Comparison of ENCODE assay signal across 18 cellular contexts in the genomic region with DNA sequence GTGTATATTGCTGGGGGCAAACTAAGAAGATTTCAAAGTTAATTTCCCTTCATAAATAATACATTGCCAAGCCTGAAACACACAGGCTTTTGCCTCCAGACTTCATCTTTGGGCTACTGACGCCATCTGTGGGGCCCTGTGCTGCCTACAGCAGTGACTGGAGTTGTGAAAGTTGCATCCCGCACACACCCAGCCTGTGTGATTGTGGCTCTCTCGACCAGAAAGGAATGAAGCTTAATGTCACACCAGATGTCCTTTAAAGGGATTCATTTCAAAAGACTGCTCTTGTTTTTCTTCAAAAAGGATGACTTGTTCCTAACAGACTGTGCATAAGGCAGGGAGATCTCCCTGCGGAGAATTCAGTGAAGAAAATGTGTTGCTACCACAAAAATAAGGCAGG.
DNase-seq lines count a peak whose midpoint lies in the region; ATAC-seq and TF ChIP-seq lines count a peak whose summit lies in the region.
"Had no signal": no experiment of that assay in that cellular context is flagged by ENCODE, and none has a peak within 500 bp of the region (broad histone marks: within the 10 kb centered on the region; RNA-seq: fewer than 3 reads in every experiment).

No MANE protein-coding gene starts in this region.

- H3K36me3 ChIP-seq in SJCRH30 (no peaks in the 10 kb centered on the region), smooth muscle cell (ENCODE audit: low read depth) (no peaks in the 10 kb centered on the region), lower lobe of right lung (no peaks in the 10 kb centered on the region)
- H3K36me3 ChIP-seq: heart left ventricle, spleen, suprapubic skin had no signal

- TF ChIP-seq CTCF in smooth muscle cell (IDR thresholded peaks at IDR 0.05; ENCODE audit: borderline replicate concordance, insufficient read depth, poor library complexity, severe bottlenecking): peak; percentile 27
- no peak for TF ChIP-seq CTCF in lower lobe of right lung (IDR thresholded peaks at IDR 0.05)

- peak overlapping the region; percentile 42 for H2AFZ ChIP-seq in smooth muscle cell (ENCODE audit: low read depth)
- H2AFZ ChIP-seq: PC-9 had no signal

- no peaks in the 10 kb centered on the region for H3K79me2 ChIP-seq in smooth muscle cell (ENCODE audit: low read depth)

- no peak overlapping the region for H3K4me3 ChIP-seq in SJCRH30
- H3K4me3 ChIP-seq in smooth muscle cell: no peak overlapping the region
- H3K4me3 ChIP-seq in lower lobe of right lung: no peak overlapping the region
- H3K4me3 ChIP-seq: heart left ventricle, PC-9, spleen, suprapubic skin had no signal

- H3K9ac ChIP-seq in smooth muscle cell (ENCODE audit: low read depth): no peak overlapping the region

- ATAC-seq in lower lobe of right lung (no peak), HG03521 (IDR thresholded peaks at IDR 0.05; ENCODE audit: unreplicated experiment) (no peak), GM21447 (IDR thresholded peaks at IDR 0.05; ENCODE audit: unreplicated experiment) (no peak)
- ATAC-seq: heart left ventricle, left ventricle myocardium superior, natural killer cell had no signal

- 38% methylated on average over 4 of the region's 4 CpGs for WGBS in smooth muscle cell (ENCODE audit: low lambda C conversion rate)

- no peaks in the 10 kb centered on the region for H3F3A ChIP-seq in smooth muscle cell (ENCODE audit: low read depth)

- peaks cover 17% of the 10 kb centered on the region for H3K4me1 ChIP-seq in SJCRH30
- H3K4me1 ChIP-seq in smooth muscle cell (ENCODE audit: low read depth): peaks cover 5% of the 10 kb centered on the region
- H3K4me1 ChIP-seq in lower lobe of right lung: peaks cover 5% of the 10 kb centered on the region
- H3K4me1 ChIP-seq: suprapubic skin had no signal

- intact Hi-C loops in lower lobe of right lung (cut with DNase I): no loop called here

- H3K9me3 ChIP-seq in SJCRH30 (replicated peaks): no peaks in the 10 kb centered on the region
- H3K9me3 ChIP-seq in smooth muscle cell (replicated peaks; ENCODE audit: low read depth): no peaks in the 10 kb centered on the region
- no peaks in the 10 kb centered on the region for H3K9me3 ChIP-seq in lower lobe of right lung
- H3K9me3 ChIP-seq: heart left ventricle, spleen, suprapubic skin had no signal

- H4K20me1 ChIP-seq in smooth muscle cell (ENCODE audit: low read depth): no peaks in the 10 kb centered on the region

- H3K4me2 ChIP-seq in smooth muscle cell: peak overlapping the region; percentile 17
- H3K4me2 ChIP-seq: PC-9 had no signal

- DNase-seq in NCI-H2171 treated with DMSO at 0.1 percent for 48 hours (lab: John Stamatoyannopoulos, UW) (peak; percentile 0), NCI-H2171 (lab: John Stamatoyannopoulos, UW) (no peak), SJCRH30 (peak; percentile 12 to 47), hippocampal formation (lab: John Stamatoyannopoulos, UW) (peak; percentile 14 to 22), smooth muscle cell (lab: John Stamatoyannopoulos, UW; ENCODE audit: unreplicated experiment) (no peak), lower lobe of right lung (no peak)
- DNase-seq: activated CD4-positive, CD25-positive, alpha-beta regulatory T cell treated with anti-CD3 and anti-CD28 coated beads, Interleukin-2, amount 50 U/mL, for 72 hours; activated CD8-positive, alpha-beta memory T cell treated with anti-CD3 and anti-CD28 coated beads, Interleukin-2, amount 50 U/mL, for 48 hours; heart left ventricle; KG1; left ventricle myocardium superior; natural killer cell; NCI-H187; PC-9; spleen had no signal

- no peak overlapping the region for H3K27ac ChIP-seq in SJCRH30
- H3K27ac ChIP-seq in smooth muscle cell (ENCODE audit: low read depth): no peak overlapping the region
- no peak overlapping the region for H3K27ac ChIP-seq in lower lobe of right lung
- H3K27ac ChIP-seq: heart left ventricle, PC-9, spleen, suprapubic skin had no signal

- no peaks in the 10 kb centered on the region for H3K27me3 ChIP-seq in SJCRH30
- H3K27me3 ChIP-seq in smooth muscle cell (ENCODE audit: low read depth): peaks cover 20% of the 10 kb centered on the region
- no peaks in the 10 kb centered on the region for H3K27me3 ChIP-seq in lower lobe of right lung (ENCODE audit: low read depth)
- H3K27me3 ChIP-seq: heart left ventricle, spleen, suprapubic skin had no signal

Comparison
In these comparisons a context has a peak if more than half of its experiments do, and no peak if none do; other contexts are left out.
1. DNase-seq: peak in NCI-H2171 treated with DMSO at 0.1 percent for 48 hours (single experiment), SJCRH30 (2 of 2) and hippocampal formation (2 of 2); none in NCI-H2171 (single experiment), smooth muscle cell (single experiment) and lower lobe of right lung (single experiment).